ENCODE assay signal across 15 cellular contexts in the genomic region with DNA sequence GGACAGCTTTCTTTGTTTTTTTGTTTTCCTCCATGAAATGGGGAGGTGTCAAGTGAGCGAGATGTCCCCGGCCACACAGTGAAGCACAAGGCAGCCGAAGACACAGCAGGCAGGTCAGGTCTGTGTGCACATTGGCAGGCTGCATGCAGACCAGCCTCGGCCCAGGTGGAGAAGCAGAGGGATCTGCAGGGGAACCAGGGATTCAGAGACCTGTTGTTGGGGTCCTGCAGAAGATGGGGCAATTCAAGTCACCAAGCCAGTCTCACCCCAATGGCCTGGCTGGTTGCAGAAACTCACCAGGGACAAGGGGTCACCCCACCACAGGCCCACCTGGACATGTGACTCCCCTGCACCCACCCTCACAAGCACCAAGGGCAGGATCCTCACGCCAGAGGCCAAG. TPM values are rescaled to one million over a fixed set of nuclear protein-coding genes. Genes with fewer than 3 reads are reported as not detected.
A peak's percentile ranks its signal among the peaks of the same experiment; 100 is the strongest.
DNase-seq lines count a peak whose midpoint lies in the region; ATAC-seq, FAIRE-seq and TF ChIP-seq lines count a peak whose summit lies in the region.
"Had no signal": no experiment of that assay in that cellular context is flagged by ENCODE, and none has a peak within 500 bp of the region (broad histone marks: within the 10 kb centered on the region; RNA-seq: fewer than 3 reads in every experiment).

No MANE protein-coding gene starts in this region.

- H3K27ac Mint-ChIP-seq in stimulated activated naive B cell treated with anti-CD40 and anti-IgM and Interleukin-4, amounts not matched to agents 10 μg/mL and 1 μg/mL and 100 μg/mL, for 72 hours: peak overlapping the region; percentile 37

- TF ChIP-seq CTCF in left ventricle myocardium inferior (IDR thresholded peaks at IDR 0.05; ENCODE audit: borderline replicate concordance): no peak
- TF ChIP-seq CTCF in kidney (IDR thresholded peaks at IDR 0.05; ENCODE audit: borderline replicate concordance, extremely low read depth, insufficient read depth): no peak

- no peak for ATAC-seq in stimulated activated naive B cell treated with anti-CD40 and anti-IgM and Interleukin-4, amounts not matched to agents 10 μg/mL and 1 μg/mL and 100 μg/mL, for 72 hours (replicated peaks)
- ATAC-seq in left lobe of liver: no peak
- ATAC-seq: A549, GM12878 had no signal

- no peaks in the 10 kb centered on the region for H3K9me3 ChIP-seq in left ventricle myocardium inferior (replicated peaks)
- H3K9me3 ChIP-seq in kidney (ENCODE audit: control insufficient read depth in 1 of 2, low read length in 2 of 2): no peaks in the 10 kb centered on the region
- H3K9me3 ChIP-seq: A549, BE2C had no signal

- peaks cover 4 to 6% of the 10 kb centered on the region in 2 donors for H3K4me1 Mint-ChIP-seq in stimulated activated naive B cell treated with anti-CD40 and anti-IgM and Interleukin-4, amounts not matched to agents 10 μg/mL and 1 μg/mL and 100 μg/mL, for 72 hours

- DNase-seq in cardiac septum (ENCODE audit: low spot score): peak; percentile 67
- no peak for DNase-seq in left ventricle myocardium inferior
- DNase-seq in kidney: peak; percentile 48
- no peak for DNase-seq in stimulated activated naive B cell treated with anti-CD40 and anti-IgM and Interleukin-4, amounts not matched to agents 10 μg/mL and 1 μg/mL and 100 μg/mL, for 72 hours
- DNase-seq in left lobe of liver (ENCODE audit: low spot score): no peak
- DNase-seq in hepatic stellate cell (ENCODE audit: low spot score): no peak
- DNase-seq: BE2C; CD4-positive, alpha-beta memory T cell; DMS79; GM23248; H7 had no signal

- H3K9ac ChIP-seq in kidney (ENCODE audit: low read length in 2 of 2): no peak overlapping the region
- H3K9ac ChIP-seq: GM23248 had no signal

- intact Hi-C loops in cardiac septum (cut with DNase I) (no loop called here), left ventricle myocardium inferior (cut with micrococcal nuclease) (no loop called here), kidney (cut with DNase I) (no loop called here)

- no peaks in the 10 kb centered on the region for H3K36me3 ChIP-seq in left ventricle myocardium inferior
- H3K36me3 ChIP-seq in kidney (ENCODE audit: control insufficient read depth in 1 of 2, insufficient read depth in 2 of 2, low read length in 2 of 2): no peaks in the 10 kb centered on the region
- H3K36me3 ChIP-seq: BE2C had no signal

- peaks cover 5% of the 10 kb centered on the region in 2 donors for H3K9me3 Mint-ChIP-seq in stimulated activated naive B cell treated with anti-CD40 and anti-IgM and Interleukin-4, amounts not matched to agents 10 μg/mL and 1 μg/mL and 100 μg/mL, for 72 hours

- no peak overlapping the region for H3K4me3 Mint-ChIP-seq in stimulated activated naive B cell treated with anti-CD40 and anti-IgM and Interleukin-4, amounts not matched to agents 10 μg/mL and 1 μg/mL and 100 μg/mL, for 72 hours

- H3K4me3 ChIP-seq in left ventricle myocardium inferior: no peak overlapping the region
- no peak overlapping the region for H3K4me3 ChIP-seq in kidney (ENCODE audit: low read length in 2 of 2)
- H3K4me3 ChIP-seq: A549, GM12878, GM23248 had no signal

- FAIRE-seq in kidney (lab: Jason Lieb, UNC): no peak
- FAIRE-seq: A549, GM12878, GM18507 had no signal

- H3K4me1 ChIP-seq in left ventricle myocardium inferior: peaks cover 14% of the 10 kb centered on the region
- no peaks in the 10 kb centered on the region for H3K4me1 ChIP-seq in kidney (ENCODE audit: control insufficient read depth in 1 of 2, insufficient read depth in 1 of 2, low read depth in 1 of 2, low read length in 2 of 2)
- H3K4me1 ChIP-seq: BE2C had no signal

- H3K27ac ChIP-seq in left ventricle myocardium inferior (replicated peaks): no peak overlapping the region
- no peak overlapping the region for H3K27ac ChIP-seq in kidney (ENCODE audit: low read depth in 2 of 2, low read length in 2 of 2)
- H3K27ac ChIP-seq: A549, C4-2B, GM23248 had no signal

- H3K27me3 Mint-ChIP-seq in stimulated activated naive B cell treated with anti-CD40 and anti-IgM and Interleukin-4, amounts not matched to agents 10 μg/mL and 1 μg/mL and 100 μg/mL, for 72 hours: no peaks in the 10 kb centered on the region
- H3K27me3 Mint-ChIP-seq: CD4-positive, alpha-beta memory T cell had no signal

- H3K27me3 ChIP-seq in left ventricle myocardium inferior (ENCODE audit: low read depth): no peaks in the 10 kb centered on the region
- H3K27me3 ChIP-seq: BE2C had no signal

- peaks cover 4 to 6% of the 10 kb centered on the region in 2 donors for H3K36me3 Mint-ChIP-seq in stimulated activated naive B cell treated with anti-CD40 and anti-IgM and Interleukin-4, amounts not matched to agents 10 μg/mL and 1 μg/mL and 100 μg/mL, for 72 hours

RNA-seq across cellular contexts. Expression of gene ABCG1, which starts 4.0 kb away (rescaled TPM):
- 6.3 TPM for total RNA-seq in cardiac septum
- 8.7 TPM for total RNA-seq in left ventricle myocardium inferior
- total RNA-seq in kidney: 27.6 TPM
- 5.6 TPM for polyA plus RNA-seq in kidney (ENCODE audit: insufficient read depth, low read depth, low replicate concordance)
- 4.7 TPM for total RNA-seq in left lobe of liver
- total RNA-seq: GM23248 had no signal

Comparison
In these comparisons a context has a peak if more than half of its experiments do, and no peak if none do; other contexts are left out.
1. DNase-seq: peak in cardiac septum (single experiment) and kidney (single experiment); none in left ventricle myocardium inferior (single experiment), stimulated activated naive B cell treated with anti-CD40 and anti-IgM and Interleukin-4, amounts not matched to agents 10 μg/mL and 1 μg/mL and 100 μg/mL, for 72 hours (single experiment), left lobe of liver (single experiment) and hepatic stellate cell (single experiment).